In genomic region chr11:9137293-9138132, GRCh38 we compare ENCODE assay signal across 8 cellular contexts. TPM values are rescaled to one million over a fixed set of nuclear protein-coding genes. Genes with fewer than 3 reads are reported as not detected.
DNase-seq lines count a peak whose midpoint lies in the region; ATAC-seq lines count a peak whose summit lies in the region.

No MANE protein-coding gene starts in this region.

- peak overlapping the region in 1 of 2 donors; percentile 11 for H3K4me3 ChIP-seq in duodenal mucosa (ENCODE audit: low read depth in 1 of 2, low read length in 2 of 2)

- H3K27ac Mint-ChIP-seq in activated CD4-positive, alpha-beta memory T cell treated with anti-CD3 and anti-CD28 coated beads for 36 hours: peak overlapping the region; percentile 10

- intact Hi-C loops in activated CD4-positive, alpha-beta memory T cell treated with anti-CD3 and anti-CD28 coated beads for 36 hours (cut with micrococcal nuclease): loop anchor here (1.0 to 5.0 kb wide), 5 partner anchors 45 to 223 kb away; partner anchors contain the start of genes SCUBE2 and TMEM9B

- no peaks in the 10 kb centered on the region for H3K9me3 ChIP-seq in duodenal mucosa (ENCODE audit: control insufficient read depth in 1 of 2, low read length in 2 of 2)

- H3K27me3 Mint-ChIP-seq in activated CD4-positive, alpha-beta memory T cell treated with anti-CD3 and anti-CD28 coated beads for 36 hours: no peaks in the 10 kb centered on the region

- POLR2A ChIA-PET in activated CD4-positive, alpha-beta memory T cell treated with anti-CD3 and anti-CD28 coated beads for 36 hours (lab: Charles Lee): interaction anchor here (0.7 to 1.1 kb wide), 4 partner anchors 115 to 134 kb away, joined by 3 to 4 read pairs (median 4); partner anchors contain the start of gene NRIP3

- peak overlapping the region; percentile 13 to 16 for H3K9ac ChIP-seq in duodenal mucosa (ENCODE audit: low read depth in 1 of 2, low read length in 2 of 2)

- H3K27ac ChIP-seq in duodenal mucosa (ENCODE audit: low read depth, low read length): no peak overlapping the region

- DNase-seq in AG20443 (ENCODE audit: low spot score): peak; percentile 84
- peak; percentile 97 for DNase-seq in NCI-H69 (lab: John Stamatoyannopoulos, UW)
- DNase-seq in activated CD4-positive, alpha-beta memory T cell treated with anti-CD3 and anti-CD28 coated beads for 36 hours: peak; percentile 83
- DNase-seq in medulla oblongata (ENCODE audit: extremely low spot score): peak; percentile 85
- DNase-seq in stimulated activated CD8-positive, alpha-beta memory T cell treated with anti-CD3 and anti-CD28 coated beads, Interleukin-15, amount 100 ng/mL, for 48 hours (ENCODE audit: low read depth in 2 of 2): peak; percentile 44 to 48

- no peaks in the 10 kb centered on the region for H3K9me3 Mint-ChIP-seq in activated CD4-positive, alpha-beta memory T cell treated with anti-CD3 and anti-CD28 coated beads for 36 hours

- H3K4me1 ChIP-seq in duodenal mucosa (ENCODE audit: control insufficient read depth in 1 of 2, insufficient read depth in 2 of 2, low read length in 2 of 2): peaks cover 5% of the 10 kb centered on the region in 2 donors

- peaks cover 32% of the 10 kb centered on the region for H3K4me1 Mint-ChIP-seq in activated CD4-positive, alpha-beta memory T cell treated with anti-CD3 and anti-CD28 coated beads for 36 hours (ENCODE audit: low read depth)

- H3K36me3 Mint-ChIP-seq in activated CD4-positive, alpha-beta memory T cell treated with anti-CD3 and anti-CD28 coated beads for 36 hours: peaks cover 6% of the 10 kb centered on the region

- CTCF ChIA-PET in activated CD4-positive, alpha-beta memory T cell treated with anti-CD3 and anti-CD28 coated beads for 36 hours (lab: Charles Lee): interaction anchor here (0.6 to 6.3 kb wide), 71 partner anchors 8 to 570 kb away, joined by 3 to 235 read pairs (median 5); partner anchors contain the start of gene TMEM9B

- H3K4me3 Mint-ChIP-seq in activated CD4-positive, alpha-beta memory T cell treated with anti-CD3 and anti-CD28 coated beads for 36 hours: no peak overlapping the region

- ATAC-seq in GM19043 (IDR thresholded peaks at IDR 0.05; ENCODE audit: low read depth, unreplicated experiment): peak; percentile 96
- ATAC-seq in HG03460 (IDR thresholded peaks at IDR 0.05; ENCODE audit: unreplicated experiment): peak; percentile 92

- peaks cover 3 to 12% of the 10 kb centered on the region in 2 donors for H3K36me3 ChIP-seq in duodenal mucosa (ENCODE audit: control insufficient read depth in 1 of 2, insufficient read depth in 2 of 2, low read length in 2 of 2)

- H3K27me3 ChIP-seq in duodenal mucosa (ENCODE audit: control insufficient read depth in 1 of 2, insufficient read depth in 2 of 2, low read length in 2 of 2): no peaks in the 10 kb centered on the region

RNA-seq across cellular contexts. Expression of gene SCUBE2, which starts 46.1 kb away (rescaled TPM):
- total RNA-seq in activated CD4-positive, alpha-beta memory T cell treated with anti-CD3 and anti-CD28 coated beads for 36 hours: not detected

Comparison
In these comparisons a context has a peak if more than half of its experiments do, and no peak if none do; other contexts are left out.
1. DNase-seq: peak in every context shown above with its lines; median percentile 97 in NCI-H69; 85 in medulla oblongata; 84 in AG20443; 83 in activated CD4-positive, alpha-beta memory T cell treated with anti-CD3 and anti-CD28 coated beads for 36 hours; 46 in stimulated activated CD8-positive, alpha-beta memory T cell treated with anti-CD3 and anti-CD28 coated beads, Interleukin-15, amount 100 ng/mL, for 48 hours.